8 cellular contexts compared by ENCODE assay signal in the genomic region with DNA sequence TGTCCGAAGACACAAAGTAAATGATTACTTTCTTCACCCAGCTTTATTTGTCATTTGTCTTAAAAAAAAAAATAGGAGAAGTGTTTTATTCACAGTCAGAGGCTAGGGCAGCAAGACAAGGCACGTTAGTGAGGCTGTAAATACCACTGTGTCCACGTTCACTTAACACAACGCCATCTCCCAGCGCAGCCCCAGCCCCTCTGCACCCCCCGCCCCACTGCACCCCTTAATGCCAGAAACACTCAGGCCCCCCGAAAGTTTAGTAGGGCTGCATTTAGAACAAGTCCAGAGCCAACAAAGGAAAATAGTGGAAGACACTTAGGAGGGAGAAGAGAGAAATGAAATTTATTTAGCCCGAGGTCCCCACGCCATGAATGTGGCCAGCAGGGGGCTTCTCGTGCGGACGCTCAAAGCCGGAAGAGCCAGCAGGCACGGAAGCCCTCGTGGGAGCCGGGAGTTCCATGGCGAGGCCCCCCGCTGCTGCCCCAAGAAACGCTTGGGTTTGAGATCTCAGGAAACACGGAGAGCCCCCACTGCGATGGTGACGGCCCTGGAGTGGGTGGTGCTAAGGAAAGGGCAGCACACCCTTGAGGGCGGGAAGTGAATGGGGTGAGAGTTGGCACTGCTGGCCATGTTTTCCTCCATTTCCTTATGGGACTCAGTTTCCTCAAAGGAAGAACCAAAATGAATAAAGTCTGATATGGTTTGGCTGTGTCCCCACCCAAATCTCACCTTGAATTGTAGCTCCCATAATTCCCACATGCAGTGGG. TPM values are rescaled to one million over a fixed set of nuclear protein-coding genes. Genes with fewer than 3 reads are reported as not detected.
DNase-seq lines count a peak whose midpoint lies in the region; ATAC-seq and TF ChIP-seq lines count a peak whose summit lies in the region.

No MANE protein-coding gene starts in this region.

- DNase-seq in GM12865 (ENCODE audit: low read depth) (peak; percentile 57), LNCaP clone FGC (ENCODE audit: low read depth) (no peak), cerebellum (ENCODE audit: low spot score) (peak; percentile 3), kidney glomerular epithelial cell (lab: John Stamatoyannopoulos, UW) (peak; percentile 47)
- peak; percentile 38 to 41 for DNase-seq in stimulated activated CD4-positive, alpha-beta T cell treated with anti-CD3 and anti-CD28 coated beads, Interleukin-1b, Interleukin-23, amount 100 ng/mL, for 4 hours (ENCODE audit: low read depth in 2 of 2)

- H3K4me3 ChIP-seq in GM12865 (ENCODE audit: low read depth, low read length) (no peak overlapping the region), LNCaP clone FGC (ENCODE audit: low read depth, low read length) (peak overlapping the region; percentile 33), WI38 (ENCODE audit: low read depth, low read length) (peak overlapping the region; percentile 20; the same call in 1 of the 2 replicates)

- ATAC-seq in GM18858 (IDR thresholded peaks at IDR 0.05; ENCODE audit: unreplicated experiment) (no peak), GM21737 (IDR thresholded peaks at IDR 0.05; ENCODE audit: unreplicated experiment) (no peak)

- peak; percentile 44 for TF ChIP-seq CTCF in GM12865 (IDR thresholded peaks at IDR 0.05; ENCODE audit: insufficient read depth, low read depth, low read length, missing control alignments)
- TF ChIP-seq CTCF in LNCaP clone FGC (IDR thresholded peaks at IDR 0.05; ENCODE audit: control insufficient read depth, extremely low read depth, insufficient read depth): peak; percentile 54
- peak; percentile 40 for TF ChIP-seq CTCF in WI38 (IDR thresholded peaks at IDR 0.05; ENCODE audit: low read depth, low read length)

RNA-seq across cellular contexts. Expression of a gene that starts 50.2 kb away (rescaled TPM):
- total RNA-seq in cerebellum: not detected
